Comparison of ENCODE assay signal across 8 cellular contexts in genomic region chr17:40331743-40332641, GRCh38. TPM values are rescaled to one million over a fixed set of nuclear protein-coding genes. Genes with fewer than 3 reads are reported as not detected.
DNase-seq lines count a peak whose midpoint lies in the region; ATAC-seq and TF ChIP-seq lines count a peak whose summit lies in the region.

No MANE protein-coding gene starts in this region.

- no peaks in the 10 kb centered on the region for H3K27me3 ChIP-seq in adrenal gland

- intact Hi-C loops in adrenal gland (cut with DNase I) = no loop called here

- H3K4me1 Mint-ChIP-seq in stimulated activated naive CD8-positive, alpha-beta T cell treated with anti-CD3 and anti-CD28 coated beads, Interleukin-15, Interleukin-2, amounts not matched to agents 100 ng/mL and 50 ng/mL, for 24 hours (ENCODE audit: low read depth) = peaks cover 87% of the 10 kb centered on the region

- H3K27ac Mint-ChIP-seq in stimulated activated naive CD8-positive, alpha-beta T cell treated with anti-CD3 and anti-CD28 coated beads, Interleukin-15, Interleukin-2, amounts not matched to agents 100 ng/mL and 50 ng/mL, for 24 hours = peak overlapping the region; percentile 17

- peaks cover 0 to 8% of the 10 kb centered on the region in 2 donors for H3K36me3 ChIP-seq in adrenal gland (replicated peaks in 1 of 2)

- 8 to 22% (median 11%) methylated on average over 9 to 22 of the region's 22 CpGs for WGBS in adrenal gland, 4 donors

- H3K9me3 Mint-ChIP-seq in stimulated activated naive CD8-positive, alpha-beta T cell treated with anti-CD3 and anti-CD28 coated beads, Interleukin-15, Interleukin-2, amounts not matched to agents 100 ng/mL and 50 ng/mL, for 24 hours = no peaks in the 10 kb centered on the region

- peak in 1 of 2 donors; percentile 46 for TF ChIP-seq POLR2A in adrenal gland (IDR thresholded peaks at IDR 0.05)

- H3K36me3 Mint-ChIP-seq in stimulated activated naive CD8-positive, alpha-beta T cell treated with anti-CD3 and anti-CD28 coated beads, Interleukin-15, Interleukin-2, amounts not matched to agents 100 ng/mL and 50 ng/mL, for 24 hours (ENCODE audit: low read depth) = peaks cover 27% of the 10 kb centered on the region

- H3K9me3 ChIP-seq in adrenal gland (replicated peaks in 1 of 3) = no peaks in the 10 kb centered on the region

- H3K27ac ChIP-seq in adrenal gland = peak overlapping the region; percentile 72 to 94 (median 80)

- no peak overlapping the region for H3K4me3 ChIP-seq in adrenal gland

- ATAC-seq in HG02571 (IDR thresholded peaks at IDR 0.05; ENCODE audit: unreplicated experiment) (no peak), HG03045 (IDR thresholded peaks at IDR 0.05; ENCODE audit: unreplicated experiment) (no peak)

- H3K4me3 Mint-ChIP-seq in stimulated activated naive CD8-positive, alpha-beta T cell treated with anti-CD3 and anti-CD28 coated beads, Interleukin-15, Interleukin-2, amounts not matched to agents 100 ng/mL and 50 ng/mL, for 24 hours = no peak overlapping the region

- TF ChIP-seq CTCF in adrenal gland (IDR thresholded peaks at IDR 0.05) = peak in 5 of 6 experiments; percentile 7 to 26 (median 23)

- no peaks in the 10 kb centered on the region for H3K27me3 Mint-ChIP-seq in stimulated activated naive CD8-positive, alpha-beta T cell treated with anti-CD3 and anti-CD28 coated beads, Interleukin-15, Interleukin-2, amounts not matched to agents 100 ng/mL and 50 ng/mL, for 24 hours

- DNase-seq in NCI-H1417 (lab: John Stamatoyannopoulos, UW) (peak; percentile 12 to 62 (median 38)), NCI-H1417 treated with DMSO at 0.1 percent for 48 hours (lab: John Stamatoyannopoulos, UW) (no peak), adrenal gland (peak; percentile 88 to 94 (median 91)), iPS-NIHi11 (ENCODE audit: low spot score) (peak; percentile 56), GM19238 (ENCODE audit: insufficient read length, low spot score) (no peak)

- H3K4me1 ChIP-seq in adrenal gland (replicated peaks in 1 of 2) = peaks cover 69 to 91% of the 10 kb centered on the region in 2 donors

RNA-seq across cellular contexts. Expression of gene RARA, which starts 23.0 kb away (rescaled TPM):
- 10 to 100 TPM; 24.8 to 51.8 (median 34.4) TPM for total RNA-seq in adrenal gland
- 10 to 100 TPM; 12.7 to 58.2 (median 26.8) TPM for polyA plus RNA-seq in adrenal gland

RNA-seq across cellular contexts. Expression of gene GJD3, which starts 32.5 kb away (rescaled TPM):
- 1 to 10 TPM; 1.3 to 8.7 (median 1.9) TPM for total RNA-seq in adrenal gland
- polyA plus RNA-seq in adrenal gland = not detected

RNA-seq across cellular contexts. Expression of gene CDC6, which starts 44.3 kb away (rescaled TPM):
- total RNA-seq in adrenal gland = 10 to 100 TPM in 1 of 8 donors, 1 to 10 TPM in 6, under 1 TPM in 1; 0.69 to 12.1 (median 2.5) TPM
- polyA plus RNA-seq in adrenal gland = 10 to 100 TPM in 1 of 3 donors, 1 to 10 TPM in 2; 1.0 to 31.3 (median 1.0) TPM

Comparison
In these comparisons a context has a peak if more than half of its experiments do, and no peak if none do; other contexts are left out.
1. DNase-seq: peak in NCI-H1417 (3 of 3), adrenal gland (7 of 7) and iPS-NIHi11 (single experiment); none in NCI-H1417 treated with DMSO at 0.1 percent for 48 hours (single experiment) and GM19238 (single experiment).